Comparison of ENCODE assay signal across 5 cellular contexts in genomic region chr2:110069869-110070268, GRCh38. TPM values are rescaled to one million over a fixed set of nuclear protein-coding genes. Genes with fewer than 3 reads are reported as not detected.
"Had no signal": no experiment of that assay in that cellular context is flagged by ENCODE, and none has a peak within 500 bp of the region (broad histone marks: within the 10 kb centered on the region; RNA-seq: fewer than 3 reads in every experiment).

No MANE protein-coding gene starts in this region.

RNA-seq across cellular contexts. Expression of gene MALL, which starts 45.8 kb away (rescaled TPM):
- total RNA-seq: activated CD8-positive, alpha-beta T cell treated with anti-CD3 and anti-CD28 coated beads, Interleukin-2, amount 10 ng/mL, durations not matched to agents 7 days and 5 days; activated naive CD4-positive, alpha-beta T cell treated with anti-CD3 and anti-CD28 coated beads, Interleukin-2, amount 50 U/mL, for 72 hours; LHCN-M2; SK-MEL-5 had no signal
- polyA plus RNA-seq: IgD-negative memory B cell had no signal
